ENCODE assay signal across 11 cellular contexts in genomic region chr20:21395666-21396044, GRCh38. TPM values are rescaled to one million over a fixed set of nuclear protein-coding genes. Genes with fewer than 3 reads are reported as not detected.
DNase-seq lines count a peak whose midpoint lies in the region; ATAC-seq lines count a peak whose summit lies in the region.
"Had no signal": no experiment of that assay in that cellular context is flagged by ENCODE, and none has a peak within 500 bp of the region (broad histone marks: within the 10 kb centered on the region; RNA-seq: fewer than 3 reads in every experiment).

No MANE protein-coding gene starts in this region.

- H3K9me3 Mint-ChIP-seq in T-helper 1 cell treated with Interleukin-12 subunit alpha and Interleukin-12 subunit beta and Interleukin-4 antibody, amounts not matched to agents 30 μg/mL and 1 μg/mL, for 36 hours: no peaks in the 10 kb centered on the region
- peaks cover 9% of the 10 kb centered on the region for H3K9me3 Mint-ChIP-seq in activated naive CD8-positive, alpha-beta T cell (ENCODE audit: low read depth)
- H3K9me3 Mint-ChIP-seq: dendritic cell treated with granulocyte-macrophage colony-stimulating factor and Interleukin-4, amounts not matched to agents 40 ng/mL and 50 ng/mL, for 4 days had no signal

- no peak overlapping the region for H4K8ac ChIP-seq in neuronal stem cell (ENCODE audit: low read depth, low read length)

- H3K4me1 Mint-ChIP-seq in T-helper 1 cell treated with Interleukin-12 subunit alpha and Interleukin-12 subunit beta and Interleukin-4 antibody, amounts not matched to agents 30 μg/mL and 1 μg/mL, for 36 hours (ENCODE audit: low read depth): peaks cover 29% of the 10 kb centered on the region
- peaks cover 30% of the 10 kb centered on the region for H3K4me1 Mint-ChIP-seq in activated naive CD8-positive, alpha-beta T cell (ENCODE audit: low read depth)

- ATAC-seq in HG02571 (IDR thresholded peaks at IDR 0.05; ENCODE audit: unreplicated experiment): no peak
- no peak for ATAC-seq in HG02642 (IDR thresholded peaks at IDR 0.05; ENCODE audit: poor library complexity, unreplicated experiment)
- ATAC-seq in GM21515 (IDR thresholded peaks at IDR 0.05; ENCODE audit: unreplicated experiment): no peak

- H3K4me3 Mint-ChIP-seq in T-helper 1 cell treated with Interleukin-12 subunit alpha and Interleukin-12 subunit beta and Interleukin-4 antibody, amounts not matched to agents 30 μg/mL and 1 μg/mL, for 36 hours: peak overlapping the region; percentile 68
- H3K4me3 Mint-ChIP-seq in activated naive CD8-positive, alpha-beta T cell: peak overlapping the region; percentile 76

- peaks cover 0 to 4% of the 10 kb centered on the region in 2 donors for H3K4me1 ChIP-seq in neuronal stem cell (ENCODE audit: control insufficient read depth in 2 of 2, insufficient read depth in 1 of 2, low read depth in 1 of 2, low read length in 2 of 2)

- DNase-seq in D341Med (ENCODE audit: low spot score): peak; percentile 38
- DNase-seq in neuronal stem cell (ENCODE audit: low spot score): no peak
- no peak for DNase-seq in NCI-H524 treated with DMSO at 0.1 percent for 48 hours (lab: John Stamatoyannopoulos, UW)
- DNase-seq: KBM-7, SIG-M5 had no signal

- peaks cover 12% of the 10 kb centered on the region for H3K36me3 Mint-ChIP-seq in T-helper 1 cell treated with Interleukin-12 subunit alpha and Interleukin-12 subunit beta and Interleukin-4 antibody, amounts not matched to agents 30 μg/mL and 1 μg/mL, for 36 hours (ENCODE audit: low read depth)
- H3K36me3 Mint-ChIP-seq in activated naive CD8-positive, alpha-beta T cell: peaks cover 13% of the 10 kb centered on the region

- H2BK5ac ChIP-seq in neuronal stem cell (ENCODE audit: low read length): no peak overlapping the region

- peak overlapping the region; percentile 71 for H3K27ac Mint-ChIP-seq in T-helper 1 cell treated with Interleukin-12 subunit alpha and Interleukin-12 subunit beta and Interleukin-4 antibody, amounts not matched to agents 30 μg/mL and 1 μg/mL, for 36 hours
- no peak overlapping the region for H3K27ac Mint-ChIP-seq in activated naive CD8-positive, alpha-beta T cell
- H3K27ac Mint-ChIP-seq: dendritic cell treated with granulocyte-macrophage colony-stimulating factor and Interleukin-4, amounts not matched to agents 40 ng/mL and 50 ng/mL, for 4 days had no signal

- no peak overlapping the region for H2BK120ac ChIP-seq in neuronal stem cell (ENCODE audit: low read depth, low read length)

- H3K9me3 ChIP-seq in neuronal stem cell (replicated peaks in 1 of 2; ENCODE audit: control insufficient read depth in 2 of 2, insufficient read depth in 1 of 2, low read depth in 1 of 2, low read length in 2 of 2): peaks cover 0 to 2% of the 10 kb centered on the region in 2 donors

- no peak overlapping the region for H2AK5ac ChIP-seq in neuronal stem cell (ENCODE audit: low read depth, low read length)

- H3K79me1 ChIP-seq in neuronal stem cell (ENCODE audit: low read depth, low read length): no peaks in the 10 kb centered on the region

- H2BK12ac ChIP-seq in neuronal stem cell (ENCODE audit: low read length): no peak overlapping the region

- H3K27me3 Mint-ChIP-seq in T-helper 1 cell treated with Interleukin-12 subunit alpha and Interleukin-12 subunit beta and Interleukin-4 antibody, amounts not matched to agents 30 μg/mL and 1 μg/mL, for 36 hours (ENCODE audit: low read depth): peaks cover 78% of the 10 kb centered on the region
- peaks cover 60% of the 10 kb centered on the region for H3K27me3 Mint-ChIP-seq in activated naive CD8-positive, alpha-beta T cell

- H3K4me2 ChIP-seq in neuronal stem cell (ENCODE audit: insufficient read depth, low read length, poor library complexity, severe bottlenecking): no peak overlapping the region

- no peak overlapping the region for H3K27ac ChIP-seq in neuronal stem cell (replicated peaks; ENCODE audit: low read length)

- no CpG with 5 or more reads among the region's 34 CpGs for WGBS in neuronal stem cell (ENCODE audit: extremely low coverage in 2 of 2, insufficient read length in 2 of 2, insufficient replicate concordance in 1 of 2), 2 donors

- peak overlapping the region; percentile 74 for H3K18ac ChIP-seq in neuronal stem cell (ENCODE audit: low read length)

- no peak overlapping the region for H3K4me3 ChIP-seq in neuronal stem cell (ENCODE audit: low read length in 2 of 2)

- no peak overlapping the region for H3K9ac ChIP-seq in neuronal stem cell (ENCODE audit: low read depth, low read length, poor library complexity)

- H3K36me3 ChIP-seq in neuronal stem cell (replicated peaks in 1 of 2; ENCODE audit: control insufficient read depth in 2 of 2, insufficient read depth in 2 of 2, low read length in 2 of 2): peaks cover 0 to 3% of the 10 kb centered on the region in 2 donors

- peak overlapping the region; percentile 25 for H3K23ac ChIP-seq in neuronal stem cell (ENCODE audit: low read depth, low read length, poor library complexity)

- peaks cover 26 to 98% (median 66%) of the 10 kb centered on the region in 3 experiments for H3K27me3 ChIP-seq in neuronal stem cell (ENCODE audit: control insufficient read depth in 3 of 3, insufficient read depth in 3 of 3, low read depth in 1 of 3, low read length in 3 of 3)

- H3K14ac ChIP-seq in neuronal stem cell (ENCODE audit: low read length): peak overlapping the region; percentile 17

- no peak overlapping the region for H4K91ac ChIP-seq in neuronal stem cell (ENCODE audit: low read depth, low read length, poor library complexity)

- no peak overlapping the region for H2BK15ac ChIP-seq in neuronal stem cell (ENCODE audit: low read length)

- peak overlapping the region; percentile 93 for H2AFZ ChIP-seq in neuronal stem cell (ENCODE audit: low read length)

- no peak overlapping the region for H3K4ac ChIP-seq in neuronal stem cell (ENCODE audit: low read length)

RNA-seq across cellular contexts. Expression of gene NKX2-4, which starts 1.7 kb away (rescaled TPM):
- not detected for polyA plus RNA-seq in neuronal stem cell (2013, experiment 1 of 2)
- polyA plus RNA-seq in neuronal stem cell (2013, experiment 2 of 2): not detected
